ENCODE assay signal across 1 cellular context in genomic region chr4:108172780-108173598, GRCh38.
TF ChIP-seq lines count a peak whose summit lies in the region.

No MANE protein-coding gene starts in this region.

TF ChIP-seq in K562, 482 proteins besides CTCF, POLR2A, EP300 and RAD21 (continued from another document and continues in another):
- TF ChIP-seq CTCFL (IDR thresholded peaks at IDR 0.05; ENCODE audit: borderline replicate concordance, insufficient read depth, low read depth, low read length, poor library complexity, severe bottlenecking) (no peak), HLTF (IDR thresholded peaks at IDR 0.05) (no peak), PHF20 (IDR thresholded peaks at IDR 0.05; ENCODE audit: partially characterized antibody) (peak; percentile 67), ZSCAN32 (CRISPR knock-in tag; IDR thresholded peaks at IDR 0.05) (no peak), MECOM (CRISPR knock-in tag; IDR thresholded peaks at IDR 0.05) (no peak), HOMEZ (CRISPR knock-in tag; IDR thresholded peaks at IDR 0.05) (no peak), TRIM25 (IDR thresholded peaks at IDR 0.05; ENCODE audit: borderline replicate concordance) (no peak), SNRNP70 (optimal IDR thresholded peaks at IDR 0.05; ENCODE audit: low read depth, low read length) (no peak), CCAR2 (IDR thresholded peaks at IDR 0.05; ENCODE audit: low read depth, low read length) (no peak), CC2D1A (IDR thresholded peaks at IDR 0.05) (no peak), ZNF77 (CRISPR knock-in tag; IDR thresholded peaks at IDR 0.05) (no peak), CHD2 (IDR thresholded peaks at IDR 0.05; ENCODE audit: low read depth, low read length) (no peak), ZNF12 (CRISPR knock-in tag; IDR thresholded peaks at IDR 0.05) (no peak), ZKSCAN8 (CRISPR knock-in tag; IDR thresholded peaks at IDR 0.05) (no peak), NFXL1 (CRISPR knock-in tag; IDR thresholded peaks at IDR 0.05) (no peak), DDX20 (tag; IDR thresholded peaks at IDR 0.05; ENCODE audit: low read depth) (no peak), ID3 (CRISPR knock-in tag; IDR thresholded peaks at IDR 0.05) (no peak), ID3 (tag; IDR thresholded peaks at IDR 0.05) (no peak), TOE1 (IDR thresholded peaks at IDR 0.05; ENCODE audit: borderline replicate concordance) (no peak), TOE1 (CRISPR knock-in tag; IDR thresholded peaks at IDR 0.05; ENCODE audit: borderline replicate concordance, low read depth) (0 out of 2 replicates have a peak, but pooled peaks have one; percentile 19), ZKSCAN3 (CRISPR knock-in tag; IDR thresholded peaks at IDR 0.05) (no peak), SMAD1 (IDR thresholded peaks at IDR 0.05; ENCODE audit: low read depth, low read length, partially characterized antibody) (peak; percentile 43), ATF6 (CRISPR knock-in tag; IDR thresholded peaks at IDR 0.05) (0 out of 2 replicates have a peak, but pooled peaks have one; percentile 56), HMGN3 (IDR thresholded peaks at IDR 0.05; ENCODE audit: borderline replicate concordance, extremely low read depth, insufficient read length, low read depth, low read length) (peak; percentile 38), CHD4 (IDR thresholded peaks at IDR 0.05; ENCODE audit: insufficient read depth, insufficient replicate concordance, low read depth, low read length, poor library complexity, severe bottlenecking) (no peak), ZBTB43 (CRISPR knock-in tag; IDR thresholded peaks at IDR 0.05) (no peak), ELF4 (CRISPR knock-in tag; IDR thresholded peaks at IDR 0.05) (no peak), ZNF655 (CRISPR knock-in tag; IDR thresholded peaks at IDR 0.05) (no peak), SOX6 (IDR thresholded peaks at IDR 0.05) (peak; percentile 14; the same call in 1 of the 2 replicates), HMG20A (CRISPR knock-in tag; conservative IDR thresholded peaks at IDR 0.05) (no peak), SMARCE1 (IDR thresholded peaks at IDR 0.05) (no peak), FOSL1 (tag; conservative IDR thresholded peaks at IDR 0.05) (no peak), RBBP5 (IDR thresholded peaks at IDR 0.05; ENCODE audit: borderline replicate concordance, insufficient read depth, low read length, poor library complexity, severe bottlenecking) (peak; percentile 66), EP400 (IDR thresholded peaks at IDR 0.05) (peak; percentile 65; the same call in 1 of the 2 replicates), U2AF1 (optimal IDR thresholded peaks at IDR 0.05; ENCODE audit: low read depth, low read length) (no peak), CBFB (CRISPR knock-in tag; IDR thresholded peaks at IDR 0.05) (no peak), LEF1 (IDR thresholded peaks at IDR 0.05) (peak; percentile 95), NCOR1 (IDR thresholded peaks at IDR 0.05) (no peak), SRSF9 (IDR thresholded peaks at IDR 0.05; ENCODE audit: borderline replicate concordance, low read depth, low read length) (no peak), ETV6 (IDR thresholded peaks at IDR 0.05; ENCODE audit: borderline replicate concordance in 1 of 2, low read depth in 2 of 2, low read length in 1 of 2) (no peak), ETV6 (CRISPR knock-in tag; IDR thresholded peaks at IDR 0.05; ENCODE audit: borderline replicate concordance) (no peak), ZBTB1 (CRISPR knock-in tag; IDR thresholded peaks at IDR 0.05; ENCODE audit: borderline replicate concordance, low read depth) (no peak), KLF10 (CRISPR knock-in tag; IDR thresholded peaks at IDR 0.05) (no peak), ZNF75A (CRISPR knock-in tag; IDR thresholded peaks at IDR 0.05) (no peak), PHB (CRISPR knock-in tag; IDR thresholded peaks at IDR 0.05) (no peak), TCF7 (IDR thresholded peaks at IDR 0.05; ENCODE audit: borderline replicate concordance) (peak; percentile 98), NCOA6 (IDR thresholded peaks at IDR 0.05) (no peak), RFX7 (CRISPR knock-in tag; IDR thresholded peaks at IDR 0.05) (no peak), ZNF282 (CRISPR knock-in tag; IDR thresholded peaks at IDR 0.05) (no peak), ZKSCAN1 (IDR thresholded peaks at IDR 0.05; ENCODE audit: low read depth, low read length) (no peak), ZNF766 (CRISPR knock-in tag; conservative IDR thresholded peaks at IDR 0.05) (0 out of 2 replicates have a peak, but pooled peaks have one; percentile 37), ILK (tag; IDR thresholded peaks at IDR 0.05; ENCODE audit: borderline replicate concordance, low read depth) (no peak), NR2C1 (IDR thresholded peaks at IDR 0.05) (peak; percentile 69; the same call in 1 of the 2 replicates), NR2C1 (tag; IDR thresholded peaks at IDR 0.05) (peak; percentile 83), ARID3A (IDR thresholded peaks at IDR 0.05; ENCODE audit: borderline replicate concordance, low read depth, low read length) (no peak), IRF9 (tag; IDR thresholded peaks at IDR 0.05) (no peak), RUNX1 (IDR thresholded peaks at IDR 0.05; ENCODE audit: low read depth) (no peak), FUS (optimal IDR thresholded peaks at IDR 0.05; ENCODE audit: low read depth, low read length) (no peak), ZNF3 (CRISPR knock-in tag; IDR thresholded peaks at IDR 0.05) (no peak), PML (IDR thresholded peaks at IDR 0.05; ENCODE audit: low read length) (peak; percentile 57; the same call in 1 of the 2 replicates), ZNF263 (CRISPR knock-in tag; IDR thresholded peaks at IDR 0.05; ENCODE audit: borderline replicate concordance) (no peak), TBL1XR1 (IDR thresholded peaks at IDR 0.05; ENCODE audit: low read length in 2 of 2) (no peak), L3MBTL2 (IDR thresholded peaks at IDR 0.05) (peak; percentile 86; the same call in 1 of the 2 replicates), BDP1 (IDR thresholded peaks at IDR 0.05; ENCODE audit: insufficient read depth, insufficient read length) (no peak), PHF8 (IDR thresholded peaks at IDR 0.05; ENCODE audit: borderline replicate concordance, low read length) (peak; percentile 70; the same call in 1 of the 2 replicates), YY1 (IDR thresholded peaks at IDR 0.05; ENCODE audit: borderline replicate concordance in 1 of 3, control insufficient read depth in 1 of 3, extremely low read depth in 1 of 3, insufficient read depth in 3 of 3, insufficient read length in 1 of 3, insufficient replicate concordance in 2 of 3, low read depth in 1 of 3, low read length in 2 of 3) (peak in 1 of 3 experiments; percentile 56), MTA3 (IDR thresholded peaks at IDR 0.05; ENCODE audit: borderline replicate concordance) (no peak), RBM22 (IDR thresholded peaks at IDR 0.05; ENCODE audit: low read depth, low read length, poor library complexity, severe bottlenecking) (no peak), ZNF316 (IDR thresholded peaks at IDR 0.05) (no peak), HMG20B (CRISPR knock-in tag; IDR thresholded peaks at IDR 0.05) (no peak)
